1 cellular context compared by ENCODE assay signal in the genomic region with DNA sequence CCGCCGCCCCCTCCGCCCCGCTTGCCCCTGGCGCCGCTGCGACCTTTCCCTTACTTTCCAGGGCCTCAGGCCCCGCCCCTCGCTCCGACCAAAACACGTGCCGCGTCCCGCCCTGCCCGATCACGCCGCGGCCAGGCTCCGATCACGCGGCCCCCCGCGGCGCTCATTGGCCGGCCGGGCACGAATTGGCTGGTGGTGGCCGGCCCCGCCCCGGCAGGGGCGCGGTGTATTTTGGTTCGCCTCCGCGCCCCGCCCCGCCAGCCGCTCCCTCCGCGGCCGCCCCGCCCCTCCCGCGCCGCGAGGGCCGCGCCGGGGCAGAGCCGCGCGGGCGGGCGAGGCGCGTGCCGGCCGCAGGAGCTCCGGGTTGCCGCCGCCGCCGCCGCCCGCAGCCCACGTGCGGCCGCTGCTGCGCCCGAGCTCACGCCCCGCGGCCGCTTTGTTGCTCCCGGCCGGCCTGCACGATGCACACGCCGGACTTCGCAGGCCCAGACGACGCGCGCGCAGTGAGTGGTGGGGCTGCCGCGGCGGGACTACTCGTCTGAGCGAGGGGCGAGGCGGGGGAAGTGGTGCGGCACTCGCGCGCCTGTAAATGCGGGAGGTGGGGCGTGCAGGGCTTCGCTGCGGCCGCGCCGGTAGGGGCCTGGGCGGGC.
TF ChIP-seq lines count a peak whose summit lies in the region.

Gene KLF11, plus strand, starts transcription at position 295 of the 650 bp plus-strand sequence. Its CDS starts 167 bp downstream, at position 462.

TF ChIP-seq in GM23338, 12 proteins besides CTCF, POLR2A, EP300 and RAD21 (continued from another document):
- TF ChIP-seq REST (IDR thresholded peaks at IDR 0.05; ENCODE audit: unreplicated experiment) (no peak), CREB1 (CRISPR knock-in tag; IDR thresholded peaks at IDR 0.05; ENCODE audit: low read depth) (no peak), EZH2 (IDR thresholded peaks at IDR 0.05; ENCODE audit: low read depth, unreplicated experiment) (no peak), NANOG (IDR thresholded peaks at IDR 0.05; ENCODE audit: borderline replicate concordance) (no peak), POLR2AphosphoS5 (IDR thresholded peaks at IDR 0.05; ENCODE audit: low read depth) (no peak), ZNF331 (CRISPR knock-in tag; IDR thresholded peaks at IDR 0.05; ENCODE audit: low read depth) (no peak), JUNB (IDR thresholded peaks at IDR 0.05; ENCODE audit: unreplicated experiment) (no peak), ZNF114 (CRISPR knock-in tag; IDR thresholded peaks at IDR 0.05) (no peak), ETS1 (IDR thresholded peaks at IDR 0.05) (no peak)
